ENCODE assay signal across 9 cellular contexts in genomic region chr6:158894192-158894591, GRCh38.
DNase-seq lines count a peak whose midpoint lies in the region; ATAC-seq and TF ChIP-seq lines count a peak whose summit lies in the region.
"Had no signal": no experiment of that assay in that cellular context is flagged by ENCODE, and none has a peak within 500 bp of the region (broad histone marks: within the 10 kb centered on the region; RNA-seq: fewer than 3 reads in every experiment).

No MANE protein-coding gene starts in this region.

- H3K36me3 Mint-ChIP-seq in endodermal cell (ENCODE audit: low read depth) = no peaks in the 10 kb centered on the region
- H3K36me3 Mint-ChIP-seq in activated T-cell treated with anti-CD3 and anti-CD28 coated beads, Interleukin-2, amount 50 U/mL, for 72 hours (ENCODE audit: insufficient read depth in 2 of 2) = no peaks in the 10 kb centered on the region
- H3K36me3 Mint-ChIP-seq in natural killer cell = no peaks in the 10 kb centered on the region
- no peaks in the 10 kb centered on the region for H3K36me3 Mint-ChIP-seq in naive thymus-derived CD8-positive, alpha-beta T cell

- H3K4me3 ChIP-seq in MG63 = no peak overlapping the region
- H3K4me3 ChIP-seq in endodermal cell (ENCODE audit: low read length) = no peak overlapping the region
- no peak overlapping the region for H3K4me3 ChIP-seq in mucosa of descending colon

- no peaks in the 10 kb centered on the region for H3K9me3 ChIP-seq in MG63
- H3K9me3 ChIP-seq in endodermal cell (ENCODE audit: control insufficient read depth, low read length) = no peaks in the 10 kb centered on the region
- H3K9me3 ChIP-seq in mucosa of descending colon = no peaks in the 10 kb centered on the region

- no peak for TF ChIP-seq CTCF in endodermal cell (conservative IDR thresholded peaks at IDR 0.05)
- no peak for TF ChIP-seq CTCF in mucosa of descending colon (IDR thresholded peaks at IDR 0.05)
- no peak for TF ChIP-seq CTCF in natural killer cell (IDR thresholded peaks at IDR 0.05)

- H3K27ac ChIP-seq in endodermal cell (ENCODE audit: low read depth, low read length) = no peak overlapping the region

- POLR2A ChIA-PET in naive thymus-derived CD8-positive, alpha-beta T cell (lab: Charles Lee) = no interaction called here

- H3K9me3 Mint-ChIP-seq in endodermal cell = no peaks in the 10 kb centered on the region
- no peaks in the 10 kb centered on the region for H3K9me3 Mint-ChIP-seq in activated T-cell treated with anti-CD3 and anti-CD28 coated beads, Interleukin-2, amount 50 U/mL, for 72 hours
- no peaks in the 10 kb centered on the region for H3K9me3 Mint-ChIP-seq in natural killer cell
- no peaks in the 10 kb centered on the region for H3K9me3 Mint-ChIP-seq in naive thymus-derived CD8-positive, alpha-beta T cell

- DNase-seq in Daoy (ENCODE audit: low read depth) (peak; percentile 62), MG63 (peak; percentile 35), endodermal cell (peak; percentile 73), mucosa of descending colon (no peak), natural killer cell (no peak)
- DNase-seq in activated T-cell treated with anti-CD3 and anti-CD28 coated beads, Interleukin-2, amount 50 U/mL, for 72 hours = no peak
- DNase-seq in naive thymus-derived CD8-positive, alpha-beta T cell = no peak
- DNase-seq: NCI-H2107 had no signal

- H3K36me3 ChIP-seq in MG63 (no peaks in the 10 kb centered on the region), endodermal cell (ENCODE audit: control insufficient read depth, insufficient read depth, low read length) (no peaks in the 10 kb centered on the region), mucosa of descending colon (ENCODE audit: low read depth) (no peaks in the 10 kb centered on the region)

- WGBS in endodermal cell (ENCODE audit: insufficient coverage in 1 of 2, insufficient read length in 1 of 2), 2 experiments = 43 to 57% methylated on average over 4 of the region's 4 CpGs

- H3K27me3 Mint-ChIP-seq in endodermal cell (ENCODE audit: insufficient read depth) (no peaks in the 10 kb centered on the region), natural killer cell (ENCODE audit: low read depth in 2 of 2) (peaks cover 0 to 3% of the 10 kb centered on the region in 2 donors)
- H3K27me3 Mint-ChIP-seq in activated T-cell treated with anti-CD3 and anti-CD28 coated beads, Interleukin-2, amount 50 U/mL, for 72 hours (ENCODE audit: low read depth) = no peaks in the 10 kb centered on the region
- no peaks in the 10 kb centered on the region for H3K27me3 Mint-ChIP-seq in naive thymus-derived CD8-positive, alpha-beta T cell

- no peaks in the 10 kb centered on the region for H3K4me1 ChIP-seq in endodermal cell (ENCODE audit: control insufficient read depth, insufficient read depth, low read length)
- H3K4me1 ChIP-seq in mucosa of descending colon (ENCODE audit: low read depth) = no peaks in the 10 kb centered on the region

- peaks cover 2% of the 10 kb centered on the region for H3K4me1 Mint-ChIP-seq in endodermal cell
- H3K4me1 Mint-ChIP-seq in activated T-cell treated with anti-CD3 and anti-CD28 coated beads, Interleukin-2, amount 50 U/mL, for 72 hours (ENCODE audit: low read depth) = no peaks in the 10 kb centered on the region
- H3K4me1 Mint-ChIP-seq in natural killer cell = no peaks in the 10 kb centered on the region
- peaks cover 0 to 3% (median 1%) of the 10 kb centered on the region in 4 donors for H3K4me1 Mint-ChIP-seq in naive thymus-derived CD8-positive, alpha-beta T cell

- H3K27ac Mint-ChIP-seq in endodermal cell (peak overlapping the region; percentile 79), natural killer cell (no peak overlapping the region)
- H3K27ac Mint-ChIP-seq in activated T-cell treated with anti-CD3 and anti-CD28 coated beads, Interleukin-2, amount 50 U/mL, for 72 hours = no peak overlapping the region
- H3K27ac Mint-ChIP-seq in naive thymus-derived CD8-positive, alpha-beta T cell = no peak overlapping the region

- H3K9ac ChIP-seq in endodermal cell (ENCODE audit: extremely low read depth, low read length, poor library complexity, severe bottlenecking) = no peak overlapping the region

- no peak overlapping the region for H3K4me3 Mint-ChIP-seq in endodermal cell
- H3K4me3 Mint-ChIP-seq in activated T-cell treated with anti-CD3 and anti-CD28 coated beads, Interleukin-2, amount 50 U/mL, for 72 hours = no peak overlapping the region
- no peak overlapping the region for H3K4me3 Mint-ChIP-seq in natural killer cell
- H3K4me3 Mint-ChIP-seq in naive thymus-derived CD8-positive, alpha-beta T cell = no peak overlapping the region

- no peaks in the 10 kb centered on the region for H3K27me3 ChIP-seq in MG63
- H3K27me3 ChIP-seq in endodermal cell (ENCODE audit: control insufficient read depth, insufficient read depth, low read length, poor library complexity, severe bottlenecking) = no peaks in the 10 kb centered on the region

- ATAC-seq in mucosa of descending colon (peak; percentile 49), natural killer cell (no peak), HG03378 (IDR thresholded peaks at IDR 0.05; ENCODE audit: unreplicated experiment) (no peak)
- ATAC-seq in activated T-cell treated with anti-CD3 and anti-CD28 coated beads, Interleukin-2, amount 50 U/mL, for 72 hours (replicated peaks in 1 of 2) = no peak
- ATAC-seq in naive thymus-derived CD8-positive, alpha-beta T cell = no peak

- intact Hi-C loops in mucosa of descending colon (cut with DNase I, micrococcal nuclease) (no loop called here), natural killer cell (cut with micrococcal nuclease) (no loop called here)

Comparison
In these comparisons a context has a peak if more than half of its experiments do, and no peak if none do; other contexts are left out.
1. DNase-seq: peak in Daoy (single experiment), MG63 (single experiment) and endodermal cell (single experiment); none in mucosa of descending colon (0 of 3), activated T-cell treated with anti-CD3 and anti-CD28 coated beads, Interleukin-2, amount 50 U/mL, for 72 hours (0 of 2), natural killer cell (single experiment) and naive thymus-derived CD8-positive, alpha-beta T cell (0 of 10).